ENCODE assay signal across 30 cellular contexts in genomic region chr3:166425021-166425420, GRCh38.
"Had no signal": no experiment of that assay in that cellular context is flagged by ENCODE, and none has a peak within 500 bp of the region (broad histone marks: within the 10 kb centered on the region; RNA-seq: fewer than 3 reads in every experiment).

No MANE protein-coding gene starts in this region.

- H3K36me3 ChIP-seq: adrenal gland, brain microvascular endothelial cell, breast epithelium, cardiac muscle cell had no signal

- H3K9me3 ChIP-seq: body of pancreas had no signal

- H3K4me3 ChIP-seq: adrenal gland, body of pancreas, breast epithelium, cardiac muscle cell had no signal

- H3K4me1 ChIP-seq: adrenal gland, body of pancreas, breast epithelium had no signal

- DNase-seq: activated effector memory CD4-positive, alpha-beta T cell treated with anti-CD3 and anti-CD28 coated beads, Interleukin-2, amount 50 U/mL, for 16 hours; activated effector memory CD4-positive, alpha-beta T cell treated with Interleukin-2 at 50 U/mL for 16 hours; activated gamma-delta T cell; activated gamma-delta T cell treated with Interleukin-2 at 50 U/mL for 16 hours; activated naive CD4-positive, alpha-beta T cell; activated naive CD4-positive, alpha-beta T cell treated with anti-CD3 and anti-CD28 coated beads for 36 hours; activated naive CD4-positive, alpha-beta T cell treated with anti-CD3 and anti-CD28 coated beads, Interleukin-2, amount 10 ng/mL, durations not matched to agents 7 days and 5 days; activated naive CD4-positive, alpha-beta T cell treated with anti-CD3 and anti-CD28 coated beads, Interleukin-2, amount 50 U/mL, for 16 hours; activated naive CD4-positive, alpha-beta T cell treated with Interleukin-2 at 50 U/mL for 16 hours; activated naive CD8-positive, alpha-beta T cell treated with anti-CD3 and anti-CD28 coated beads for 36 hours; activated naive CD8-positive, alpha-beta T cell treated with anti-CD3 and anti-CD28 coated beads, Interleukin-2, amount 10 ng/mL, durations not matched to agents 7 days and 5 days; activated naive CD8-positive, alpha-beta T cell treated with anti-CD3 and anti-CD28 coated beads, Interleukin-2, amount 50 U/mL, for 24 hours; activated T-cell treated with anti-CD3 and anti-CD28 coated beads, Interleukin-2, amount 50 U/mL, for 1 hour; activated T-cell treated with anti-CD3 and anti-CD28 coated beads, Interleukin-2, amount 50 U/mL, for 24 hours; activated T-cell treated with anti-CD3 and anti-CD28 coated beads, Interleukin-2, amount 50 U/mL, for 4 hours; activated T-cell treated with anti-CD3 and anti-CD28 coated beads, Interleukin-2, amount 50 U/mL, for 48 hours; activated T-cell treated with anti-CD3 and anti-CD28 coated beads, Interleukin-2, amount 50 U/mL, for 72 hours; adrenal gland; amniotic stem cell; amygdala; anterior cingulate cortex; body of pancreas; brain microvascular endothelial cell; caudate nucleus; central memory CD4-positive, alpha-beta T cell; cerebellar nuclear complex had no signal

- H3K27me3 ChIP-seq: adrenal gland, body of pancreas, brain microvascular endothelial cell, breast epithelium, cardiac muscle cell had no signal

- FAIRE-seq: astrocyte, bronchial epithelial cell had no signal

- H3K27ac ChIP-seq: adrenal gland, body of pancreas, brain microvascular endothelial cell, breast epithelium, cardiac muscle cell had no signal
